Comparison of ENCODE assay signal across 4 cellular contexts in the genomic region with DNA sequence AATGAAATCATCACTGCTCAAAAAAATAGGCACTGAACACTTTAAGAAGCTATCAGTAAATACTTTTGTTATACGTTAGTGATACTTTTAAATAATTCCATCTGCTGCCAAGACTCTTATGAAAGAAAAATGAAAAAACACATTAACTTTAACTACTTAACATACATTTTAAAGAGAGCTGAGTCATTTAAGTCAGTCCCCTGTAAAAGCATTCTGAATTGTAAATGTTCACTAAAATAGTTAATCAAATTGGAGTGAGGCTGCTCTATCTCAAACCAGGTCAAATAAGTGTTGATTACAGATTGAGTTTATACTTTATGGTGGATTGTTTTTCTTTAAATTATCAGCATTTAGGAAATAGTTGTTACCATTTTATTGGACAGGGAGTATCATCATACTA.
"Had no signal": no experiment of that assay in that cellular context is flagged by ENCODE, and none has a peak within 500 bp of the region (broad histone marks: within the 10 kb centered on the region; RNA-seq: fewer than 3 reads in every experiment).

No MANE protein-coding gene starts in this region.

- H3K4me3 ChIP-seq: K562 had no signal

- ATAC-seq: HepG2, K562 had no signal

- H3K27ac ChIP-seq: HL-60 had no signal

- DNase-seq: IMR-90 had no signal
